In genomic region chr7:143910473-143911248, GRCh38 we compare ENCODE assay signal across 21 cellular contexts. TPM values are rescaled to one million over a fixed set of nuclear protein-coding genes. Genes with fewer than 3 reads are reported as not detected.
A peak's percentile ranks its signal among the peaks of the same experiment; 100 is the strongest.
DNase-seq lines count a peak whose midpoint lies in the region; ATAC-seq, FAIRE-seq and TF ChIP-seq lines count a peak whose summit lies in the region.
"Had no signal": no experiment of that assay in that cellular context is flagged by ENCODE, and none has a peak within 500 bp of the region (broad histone marks: within the 10 kb centered on the region; RNA-seq: fewer than 3 reads in every experiment).

No MANE protein-coding gene starts in this region.

- H2BK5ac ChIP-seq in H1 (ENCODE audit: low read depth, low read length) = no peak overlapping the region

- H3K9me3 Mint-ChIP-seq in activated CD4-positive, alpha-beta T cell treated with anti-CD3 and anti-CD28 coated beads, Interleukin-2, amount 10 ng/mL, durations not matched to agents 24 days and 14 days = no peaks in the 10 kb centered on the region
- H3K9me3 Mint-ChIP-seq in mesothelial cell of epicardium = no peaks in the 10 kb centered on the region
- H3K9me3 Mint-ChIP-seq: CD14-positive monocyte had no signal

- H3K56ac ChIP-seq in H1 (replicated peaks; ENCODE audit: insufficient read length, low read depth, low read length) = no peak overlapping the region

- no peaks in the 10 kb centered on the region for H3K9me2 ChIP-seq in PC-9 (ENCODE audit: insufficient read depth)

- H3K79me2 ChIP-seq in PC-9 (ENCODE audit: low read depth) = no peaks in the 10 kb centered on the region
- H3K79me2 ChIP-seq in H1 (ENCODE audit: control insufficient read depth in 1 of 2, insufficient read depth in 2 of 2, low read length in 2 of 2) = no peaks in the 10 kb centered on the region
- H3K79me2 ChIP-seq in osteoblast (ENCODE audit: insufficient read depth, low read length) = no peaks in the 10 kb centered on the region

- peak overlapping the region; percentile 3 for H3K27ac Mint-ChIP-seq in activated CD4-positive, alpha-beta T cell treated with anti-CD3 and anti-CD28 coated beads, Interleukin-2, amount 10 ng/mL, durations not matched to agents 24 days and 14 days
- no peak overlapping the region for H3K27ac Mint-ChIP-seq in mesothelial cell of epicardium
- H3K27ac Mint-ChIP-seq: CD14-positive monocyte had no signal

- H4K5ac ChIP-seq in H1 (ENCODE audit: insufficient read length, low read depth, low read length) = no peak overlapping the region

- no peaks in the 10 kb centered on the region for H3F3A ChIP-seq in PC-9 (ENCODE audit: insufficient read depth, low read depth)

- H2AK5ac ChIP-seq in H1 (ENCODE audit: low read depth, low read length) = no peak overlapping the region

- H3K18ac ChIP-seq in H1 (ENCODE audit: extremely low read depth, low read length) = no peak overlapping the region

- no peak overlapping the region for H3K4ac ChIP-seq in H1 (replicated peaks; ENCODE audit: insufficient read length, low read depth, low read length)

- H3K27me3 ChIP-seq in PC-9 (ENCODE audit: insufficient read depth, low read depth) (no peaks in the 10 kb centered on the region), H1 (replicated peaks in 1 of 4; ENCODE audit: control insufficient read depth in 3 of 4, extremely low read depth in 1 of 4, insufficient read depth in 3 of 4, low read length in 3 of 4) (no peaks in the 10 kb centered on the region), osteoblast (ENCODE audit: insufficient read depth, low read length) (no peaks in the 10 kb centered on the region), body of pancreas (no peaks in the 10 kb centered on the region)

- no peak overlapping the region for H2BK20ac ChIP-seq in H1 (ENCODE audit: low read length)

- H3K4me3 ChIP-seq in PC-9 = no peak overlapping the region
- no peak overlapping the region for H3K4me3 ChIP-seq in H1 (ENCODE audit: extremely low read depth in 1 of 4, insufficient read depth in 2 of 4, low read depth in 3 of 4, low read length in 4 of 4)
- H3K4me3 ChIP-seq in osteoblast (ENCODE audit: insufficient read depth, low read length) = no peak overlapping the region
- H3K4me3 ChIP-seq in body of pancreas = no peak overlapping the region
- H3K4me3 ChIP-seq in foreskin fibroblast (ENCODE audit: low read depth in 1 of 2, low read length in 2 of 2) = no peak overlapping the region
- H3K4me3 ChIP-seq: HAP-1, K562 had no signal

- no peak overlapping the region for H4K91ac ChIP-seq in H1 (replicated peaks; ENCODE audit: insufficient read length, low read length)

- no peak overlapping the region; the same call in 1 of the 2 replicates for H2BK15ac ChIP-seq in H1 (ENCODE audit: low read length)

- H3K9ac ChIP-seq in H1 (replicated peaks in 1 of 4; ENCODE audit: extremely low read depth in 1 of 4, low read depth in 3 of 4, low read length in 3 of 4) = no peak overlapping the region

- H3K36me3 ChIP-seq in PC-9 (ENCODE audit: low read depth) (no peaks in the 10 kb centered on the region), H1 (ENCODE audit: control insufficient read depth in 2 of 4, insufficient read depth in 4 of 4, low read length in 3 of 4) (no peaks in the 10 kb centered on the region), osteoblast (ENCODE audit: insufficient read depth, low read length) (no peaks in the 10 kb centered on the region), body of pancreas (replicated peaks in 1 of 2; ENCODE audit: insufficient read depth in 1 of 2, low read depth in 2 of 2) (no peaks in the 10 kb centered on the region)
- H3K36me3 ChIP-seq: HAP-1 had no signal

- H4K8ac ChIP-seq in H1 (ENCODE audit: extremely low read depth, insufficient read depth, low read length) = no peak overlapping the region

- no peaks in the 10 kb centered on the region for H3K23me2 ChIP-seq in H1 (ENCODE audit: low read depth, low read length)

- no peak overlapping the region for H3K14ac ChIP-seq in H1 (ENCODE audit: insufficient read length)

- no peak for ATAC-seq in body of pancreas
- ATAC-seq: K562 had no signal

- no peak overlapping the region for H3K4me3 Mint-ChIP-seq in activated CD4-positive, alpha-beta T cell treated with anti-CD3 and anti-CD28 coated beads, Interleukin-2, amount 10 ng/mL, durations not matched to agents 24 days and 14 days
- no peak overlapping the region for H3K4me3 Mint-ChIP-seq in mesothelial cell of epicardium
- H3K4me3 Mint-ChIP-seq: CD14-positive monocyte had no signal

- POLR2A ChIA-PET in PC-9 (lab: Charles Lee; ENCODE audit: unreplicated experiment) (no interaction called here), H1 (lab: Charles Lee; ENCODE audit: partially characterized antibody) (interaction anchor here (0.6 to 1.2 kb wide), 3 partner anchors 8 to 517 kb away, joined by 3 read pairs; partner anchors contain the start of gene TCAF1)

- CTCF ChIA-PET in PC-9 (lab: Charles Lee) (no interaction called here), H1 (lab: Charles Lee; ENCODE audit: partially characterized antibody) (interaction anchor here (0.9 to 1.5 kb wide), 3 partner anchors 10 to 116 kb away, joined by 3 to 4 read pairs (median 3); no protein-coding TSS in a partner anchor)

- no peak overlapping the region for H2BK120ac ChIP-seq in H1 (replicated peaks; ENCODE audit: low read depth, low read length)

- peaks cover 3% of the 10 kb centered on the region for H3K4me1 Mint-ChIP-seq in activated CD4-positive, alpha-beta T cell treated with anti-CD3 and anti-CD28 coated beads, Interleukin-2, amount 10 ng/mL, durations not matched to agents 24 days and 14 days
- peaks cover 5% of the 10 kb centered on the region for H3K4me1 Mint-ChIP-seq in mesothelial cell of epicardium
- H3K4me1 Mint-ChIP-seq: CD14-positive monocyte had no signal

- H2AFZ ChIP-seq in PC-9 (0 out of 2 replicates have a peak overlapping the region, but pooled peaks have one; percentile 9), H1 (ENCODE audit: low read length) (peak overlapping the region; percentile 57; the same call in 1 of the 2 replicates), osteoblast (ENCODE audit: low read length) (peak overlapping the region; percentile 54)

- no peak overlapping the region for H3K4me2 ChIP-seq in PC-9
- H3K4me2 ChIP-seq in H1 (ENCODE audit: insufficient read depth in 1 of 2, low read depth in 2 of 2, low read length in 2 of 2) = no peak overlapping the region
- no peak overlapping the region for H3K4me2 ChIP-seq in osteoblast (ENCODE audit: insufficient read depth, low read length)

- H3K23ac ChIP-seq in H1 (ENCODE audit: insufficient read length) = no peak overlapping the region

- TF ChIP-seq EP300 in H1 (IDR thresholded peaks at IDR 0.05; ENCODE audit: borderline replicate concordance in 1 of 2, low read depth in 2 of 2, low read length in 2 of 2) = no peak

- BruUV-seq in PC-9 (replicated peaks; lab: Mats Ljungman, UMichigan) = no TSS peak

- TF ChIP-seq CTCF in PC-9 (conservative IDR thresholded peaks at IDR 0.05) = no peak
- TF ChIP-seq CTCF in H1 (IDR thresholded peaks at IDR 0.05; ENCODE audit: control extremely low read depth in 1 of 3, insufficient read depth in 1 of 3, low read depth in 1 of 3, low read length in 3 of 3) = no peak
- TF ChIP-seq CTCF in osteoblast (IDR thresholded peaks at IDR 0.05; ENCODE audit: extremely low read depth, low read depth, low read length) = no peak
- TF ChIP-seq CTCF in body of pancreas (IDR thresholded peaks at IDR 0.05) = no peak
- TF ChIP-seq CTCF in foreskin fibroblast (IDR thresholded peaks at IDR 0.05; ENCODE audit: low read depth, low read length) = no peak
- no peak for TF ChIP-seq CTCF in mesothelial cell of epicardium (IDR thresholded peaks at IDR 0.05; ENCODE audit: unreplicated experiment)

- H3K9me3 ChIP-seq in PC-9 (ENCODE audit: insufficient read depth, low read depth) = no peaks in the 10 kb centered on the region
- H3K9me3 ChIP-seq in H1 (ENCODE audit: insufficient read depth in 2 of 2, low read depth in 1 of 2, low read length in 1 of 2) = no peaks in the 10 kb centered on the region
- H3K9me3 ChIP-seq in osteoblast (ENCODE audit: low read depth, low read length) = no peaks in the 10 kb centered on the region
- no peaks in the 10 kb centered on the region for H3K9me3 ChIP-seq in body of pancreas
- H3K9me3 ChIP-seq: HAP-1 had no signal

- 81% methylated on average over 3 of the region's 3 CpGs; no CpG with 5 or more reads in 1 of the 2 experiments for WGBS in H1 (ENCODE audit: extremely low coverage in 1 of 2, insufficient coverage in 1 of 2, insufficient read length in 1 of 2, insufficient replicate concordance in 2 of 2, low coverage in 1 of 2, low lambda C conversion rate in 2 of 2, missing lambda C conversion rate in 1 of 2), 2 experiments
- WGBS in body of pancreas, 2 donors = 76 to 82% methylated on average over 3 of the region's 3 CpGs

- H3K36me3 Mint-ChIP-seq in activated CD4-positive, alpha-beta T cell treated with anti-CD3 and anti-CD28 coated beads, Interleukin-2, amount 10 ng/mL, durations not matched to agents 24 days and 14 days (ENCODE audit: low read depth) = no peaks in the 10 kb centered on the region
- H3K36me3 Mint-ChIP-seq in mesothelial cell of epicardium = no peaks in the 10 kb centered on the region
- H3K36me3 Mint-ChIP-seq: CD14-positive monocyte had no signal

- intact Hi-C loops in activated CD4-positive, alpha-beta T cell treated with anti-CD3 and anti-CD28 coated beads, Interleukin-2, amount 10 ng/mL, durations not matched to agents 24 days and 14 days (cut with micrococcal nuclease) = no loop called here
- intact Hi-C loops in PC-9 (cut with micrococcal nuclease; ENCODE audit: unreplicated experiment) = no loop called here
- intact Hi-C loops in body of pancreas (cut with DNase I) = no loop called here

- H3K27ac ChIP-seq in PC-9 (no peak overlapping the region), H1 (ENCODE audit: low read depth, low read length) (no peak overlapping the region), osteoblast (ENCODE audit: low read depth, low read length) (no peak overlapping the region), body of pancreas (no peak overlapping the region)

- no peak for DNase-seq in activated CD4-positive, alpha-beta T cell treated with anti-CD3 and anti-CD28 coated beads, Interleukin-2, amount 10 ng/mL, durations not matched to agents 24 days and 14 days
- DNase-seq in activated CD4-positive, alpha-beta T cell treated with anti-CD3 and anti-CD28 coated beads, Interleukin-2, amount 50 U/mL, for 1 hour = no peak
- DNase-seq in PC-9 = no peak
- DNase-seq in H1 (ENCODE audit: low read depth in 1 of 2, low spot score in 2 of 2) = no peak
- no peak for DNase-seq in osteoblast (ENCODE audit: insufficient read length, low spot score, missing footprints)
- DNase-seq in body of pancreas = no peak
- no peak for DNase-seq in foreskin fibroblast
- no peak for DNase-seq in mesothelial cell of epicardium (ENCODE audit: low spot score in 2 of 2, unreplicated experiment in 2 of 2)
- DNase-seq: 8988T, DMS79 treated with DMSO at 0.1 percent for 48 hours, NCI-H1105, NCI-H2081 treated with DMSO at 0.1 percent for 48 hours, NCI-H510A, NCI-H748 treated with DMSO at 0.1 percent for 48 hours, Right ventricle myocardium superior had no signal

- H3K4me1 ChIP-seq in PC-9 (replicated peaks; ENCODE audit: insufficient read depth) (no peaks in the 10 kb centered on the region), H1 (replicated peaks in 1 of 4; ENCODE audit: control insufficient read depth in 3 of 4, insufficient read depth in 4 of 4, low read length in 3 of 4) (peaks cover 4 to 13% (median 11%) of the 10 kb centered on the region in 4 experiments; a peak in 5 of 7 replicates), osteoblast (ENCODE audit: insufficient read depth, low read length) (peaks cover 4% of the 10 kb centered on the region), body of pancreas (no peaks in the 10 kb centered on the region)
- H3K4me1 ChIP-seq: HAP-1 had no signal

- TF ChIP-seq POLR2A in H1 (IDR thresholded peaks at IDR 0.05; ENCODE audit: control extremely low read depth in 1 of 2, low read depth in 2 of 2, low read length in 2 of 2) (no peak), body of pancreas (IDR thresholded peaks at IDR 0.05) (no peak)

- H4K20me1 ChIP-seq in PC-9 (ENCODE audit: insufficient read depth) (no peaks in the 10 kb centered on the region), H1 (replicated peaks in 1 of 2; ENCODE audit: control insufficient read depth in 1 of 2, insufficient read depth in 2 of 2, low read length in 2 of 2) (no peaks in the 10 kb centered on the region), osteoblast (ENCODE audit: insufficient read depth, low read length) (no peaks in the 10 kb centered on the region)

- peaks cover 18% of the 10 kb centered on the region for H3K27me3 Mint-ChIP-seq in activated CD4-positive, alpha-beta T cell treated with anti-CD3 and anti-CD28 coated beads, Interleukin-2, amount 10 ng/mL, durations not matched to agents 24 days and 14 days
- no peaks in the 10 kb centered on the region for H3K27me3 Mint-ChIP-seq in mesothelial cell of epicardium (ENCODE audit: low read depth)

- FAIRE-seq in H1 (lab: Jason Lieb, UNC) = no peak
- FAIRE-seq: K562 had no signal

- no peak overlapping the region for H2BK12ac ChIP-seq in H1 (ENCODE audit: low read depth, low read length)

- H3K79me1 ChIP-seq in H1 (ENCODE audit: low read depth, low read length) = no peaks in the 10 kb centered on the region

- TF ChIP-seq RAD21 in H1 (IDR thresholded peaks at IDR 0.05 in 1 of 2, conservative IDR thresholded peaks at IDR 0.05 in 1 of 2; ENCODE audit: low read depth in 2 of 2, low read length in 2 of 2) = no peak

RNA-seq across cellular contexts. Expression of gene TCAF1, which starts 8.7 kb away (rescaled TPM):
- 12.6 and 13.5 TPM in 2 replicates for total RNA-seq in activated CD4-positive, alpha-beta T cell treated with anti-CD3 and anti-CD28 coated beads, Interleukin-2, amount 10 ng/mL, durations not matched to agents 24 days and 14 days
- total RNA-seq in PC-9 (2021) (41.5 and 44.6 TPM in 2 replicates), osteoblast (57.2 and 77.1 TPM in 2 replicates), body of pancreas (10 to 100 TPM; 15.8 to 21.0 TPM), mesothelial cell of epicardium (101 to 105 TPM (median 103 TPM) in 3 replicates)
- 28.0 and 30.7 TPM in 2 replicates for total RNA-seq in H1 (2021; fragmentation: NEBNext Ultra II Directional; extraction: Animal tissue kit (Norgen Biotek cat#: 25700))
- 9.6 and 20.4 TPM in 2 replicates for polyA plus RNA-seq in H1 (2011; rRNA removed)
- 13.1 TPM for polyA plus RNA-seq in H1 (2011; cell fraction: cytosol; rRNA removed)
- 139 TPM for polyA plus RNA-seq in H1 (2011; cell fraction: nucleus; rRNA removed)
- 17.7 to 30.8 TPM (median 24.7 TPM) in 4 replicates for polyA plus RNA-seq in H1 (2012, experiment 1 of 2)
- 2.5 TPM for polyA plus RNA-seq in H1 (2012, experiment 2 of 2)
- 30.2 TPM for polyA plus RNA-seq in H1 (2013, experiment 1 of 2)
- 24.5 TPM for polyA plus RNA-seq in H1 (2013, experiment 2 of 2)
- polyA minus RNA-seq in H1 (2011; rRNA and poly(A)+ RNA removed) = 83.8 and 85.3 TPM in 2 replicates
- polyA minus RNA-seq in H1 (2011; cell fraction: cytosol; rRNA and poly(A)+ RNA removed) = 22.4 TPM
- 53.6 TPM for polyA minus RNA-seq in H1 (2011; cell fraction: nucleus; rRNA and poly(A)+ RNA removed)

RNA-seq across cellular contexts. Expression of gene OR2F2, which starts 24.4 kb away (rescaled TPM):
- total RNA-seq in activated CD4-positive, alpha-beta T cell treated with anti-CD3 and anti-CD28 coated beads, Interleukin-2, amount 10 ng/mL, durations not matched to agents 24 days and 14 days = not detected in 2 replicates
- not detected in 2 replicates for total RNA-seq in PC-9 (2021)
- not detected in 2 replicates for total RNA-seq in H1 (2021; fragmentation: NEBNext Ultra II Directional; extraction: Animal tissue kit (Norgen Biotek cat#: 25700))
- not detected in 2 replicates for polyA plus RNA-seq in H1 (2011; rRNA removed)
- polyA plus RNA-seq in H1 (2011; cell fraction: cytosol; rRNA removed) = not detected
- polyA plus RNA-seq in H1 (2011; cell fraction: nucleus; rRNA removed) = not detected
- not detected in 4 replicates for polyA plus RNA-seq in H1 (2012, experiment 1 of 2)
- not detected for polyA plus RNA-seq in H1 (2012, experiment 2 of 2)
- not detected for polyA plus RNA-seq in H1 (2013, experiment 1 of 2)
- polyA plus RNA-seq in H1 (2013, experiment 2 of 2) = not detected
- not detected in 2 replicates for polyA minus RNA-seq in H1 (2011; rRNA and poly(A)+ RNA removed)
- polyA minus RNA-seq in H1 (2011; cell fraction: cytosol; rRNA and poly(A)+ RNA removed) = not detected
- 0.60 TPM for polyA minus RNA-seq in H1 (2011; cell fraction: nucleus; rRNA and poly(A)+ RNA removed)
- total RNA-seq in osteoblast = not detected in 2 replicates
- total RNA-seq in body of pancreas = not detected
- not detected in 3 replicates for total RNA-seq in mesothelial cell of epicardium
- total RNA-seq: G401, K562, OCI-LY7, Right ventricle myocardium superior had no signal
- polyA plus RNA-seq: AG04450, CD14-positive monocyte, K562 had no signal

RNA-seq across cellular contexts. Expression of gene OR2F1, which starts 44.0 kb away (rescaled TPM):
- not detected in 2 replicates for total RNA-seq in activated CD4-positive, alpha-beta T cell treated with anti-CD3 and anti-CD28 coated beads, Interleukin-2, amount 10 ng/mL, durations not matched to agents 24 days and 14 days
- total RNA-seq in PC-9 (2021) = not detected in 2 replicates
- 0.19 TPM in 1 of 2 replicates, not detected in the other for total RNA-seq in H1 (2021; fragmentation: NEBNext Ultra II Directional; extraction: Animal tissue kit (Norgen Biotek cat#: 25700))
- polyA plus RNA-seq in H1 (2011; rRNA removed) = 0.08 TPM in 1 of 2 replicates, not detected in the other
- polyA plus RNA-seq in H1 (2011; cell fraction: cytosol; rRNA removed) = not detected
- polyA plus RNA-seq in H1 (2011; cell fraction: nucleus; rRNA removed) = not detected
- not detected in 4 replicates for polyA plus RNA-seq in H1 (2012, experiment 1 of 2)
- not detected for polyA plus RNA-seq in H1 (2012, experiment 2 of 2)
- 0.20 TPM for polyA plus RNA-seq in H1 (2013, experiment 1 of 2)
- polyA plus RNA-seq in H1 (2013, experiment 2 of 2) = 0.31 TPM
- 0.41 TPM in 1 of 2 replicates, not detected in the other for polyA minus RNA-seq in H1 (2011; rRNA and poly(A)+ RNA removed)
- polyA minus RNA-seq in H1 (2011; cell fraction: cytosol; rRNA and poly(A)+ RNA removed) = not detected
- polyA minus RNA-seq in H1 (2011; cell fraction: nucleus; rRNA and poly(A)+ RNA removed) = not detected
- 0.72 TPM in 1 of 2 replicates, not detected in the other for total RNA-seq in osteoblast
- total RNA-seq in body of pancreas = not detected
- total RNA-seq in mesothelial cell of epicardium = 0.11 TPM in 1 of 3 replicates, not detected in the others
- total RNA-seq: G401, K562, OCI-LY7, Right ventricle myocardium superior had no signal
- polyA plus RNA-seq: AG04450, CD14-positive monocyte, K562 had no signal
